Comparison of ENCODE assay signal across 23 cellular contexts in genomic region chr19:40412866-40413265, GRCh38. TPM values are rescaled to one million over a fixed set of nuclear protein-coding genes. Genes with fewer than 3 reads are reported as not detected.
DNase-seq lines count a peak whose midpoint lies in the region; TF ChIP-seq lines count a peak whose summit lies in the region.
"Had no signal": no experiment of that assay in that cellular context is flagged by ENCODE, and none has a peak within 500 bp of the region (broad histone marks: within the 10 kb centered on the region; RNA-seq: fewer than 3 reads in every experiment).

No MANE protein-coding gene starts in this region.

- intact Hi-C loops in breast epithelium (cut with DNase I; ENCODE audit: low total_unique reads) (no loop called here), mammary epithelial cell (cut with micrococcal nuclease) (no loop called here)

- H3K36me3 Mint-ChIP-seq in immature natural killer cell, result no peaks in the 10 kb centered on the region

- peak overlapping the region in 2 of 6 donors; percentile 84 to 94 for H3K27ac Mint-ChIP-seq in immature natural killer cell
- H3K27ac Mint-ChIP-seq: stimulated activated effector memory CD8-positive, alpha-beta T cell treated with anti-CD3 and anti-CD28 coated beads, Interleukin-12 subunit alpha, Interleukin-12 subunit beta, amount 100 ng/mL, for 72 hours had no signal

- WGBS in mammary epithelial cell (ENCODE audit: low coverage, missing lambda C conversion rate), result 100% methylated on average over 1 of the region's 4 CpGs
- WGBS in tibial nerve, 2 donors, result 55 to 71% methylated on average over 4 of the region's 4 CpGs

- H3K4me1 ChIP-seq in breast epithelium (peaks cover 0 to 7% of the 10 kb centered on the region in 2 donors), mammary epithelial cell (ENCODE audit: insufficient read depth, low read length) (peaks cover 28% of the 10 kb centered on the region), tibial nerve (peaks cover 0 to 35% (median 0%) of the 10 kb centered on the region in 4 donors)
- H3K4me1 ChIP-seq: BE2C had no signal

- TF ChIP-seq POLR2A in breast epithelium (IDR thresholded peaks at IDR 0.05) (no peak), tibial nerve (IDR thresholded peaks at IDR 0.05) (no peak)

- no peaks in the 10 kb centered on the region for H3K27me3 ChIP-seq in breast epithelium
- H3K27me3 ChIP-seq in mammary epithelial cell (ENCODE audit: insufficient read depth, low read length), result no peaks in the 10 kb centered on the region
- peaks cover 0 to 7% of the 10 kb centered on the region in 2 donors for H3K27me3 ChIP-seq in tibial nerve
- H3K27me3 ChIP-seq in brain microvascular endothelial cell (replicated peaks), result no peaks in the 10 kb centered on the region
- H3K27me3 ChIP-seq: BE2C, testis had no signal

- TF ChIP-seq CTCF in breast epithelium (IDR thresholded peaks at IDR 0.05) (no peak), mammary epithelial cell (conservative IDR thresholded peaks at IDR 0.05 in 1 of 2, IDR thresholded peaks at IDR 0.05 in 1 of 2; ENCODE audit: extremely low read depth in 1 of 2, insufficient read depth in 1 of 2, low read depth in 1 of 2, low read length in 2 of 2) (no peak), tibial nerve (IDR thresholded peaks at IDR 0.05) (no peak), brain microvascular endothelial cell (IDR thresholded peaks at IDR 0.05; ENCODE audit: low read depth, low read length, missing control alignments) (no peak)

- H3K27ac ChIP-seq in breast epithelium (peak overlapping the region in 1 of 2 donors; percentile 72), mammary epithelial cell (ENCODE audit: insufficient read depth, low read depth, low read length) (no peak overlapping the region), tibial nerve (peak overlapping the region; percentile 74 to 95 (median 78)), brain microvascular endothelial cell (no peak overlapping the region)
- H3K27ac ChIP-seq: 22Rv1, neutrophil, testis had no signal

- H3K36me3 ChIP-seq in breast epithelium (no peaks in the 10 kb centered on the region), mammary epithelial cell (ENCODE audit: insufficient read depth, low read length) (no peaks in the 10 kb centered on the region), tibial nerve (no peaks in the 10 kb centered on the region), brain microvascular endothelial cell (replicated peaks) (no peaks in the 10 kb centered on the region)
- H3K36me3 ChIP-seq: BE2C, neutrophil had no signal

- in situ Hi-C loops in mammary epithelial cell (cut with MboI; ENCODE audit: low sequenced_read_pairs in 2 of 2), result no loop called here
- in situ Hi-C loops in brain microvascular endothelial cell (cut with HindIII; ENCODE audit: low pct_ligation_motif_present, low sequenced_read_pairs), result no loop called here

- H3K9me3 Mint-ChIP-seq in immature natural killer cell, result no peaks in the 10 kb centered on the region
- H3K9me3 Mint-ChIP-seq: endodermal cell; stimulated activated effector memory CD8-positive, alpha-beta T cell treated with anti-CD3 and anti-CD28 coated beads, Interleukin-12 subunit alpha, Interleukin-12 subunit beta, amount 100 ng/mL, for 72 hours had no signal

- TF ChIP-seq EP300 in tibial nerve (IDR thresholded peaks at IDR 0.05), result no peak

- DNase-seq in breast epithelium (ENCODE audit: low spot score in 2 of 2) (no peak), mammary epithelial cell (no peak), immature natural killer cell (no peak), tibial nerve (ENCODE audit: low spot score in 2 of 2) (no peak), brain microvascular endothelial cell (no peak), NCI-H748 treated with DMSO at 0.1 percent for 48 hours (lab: John Stamatoyannopoulos, UW) (no peak)
- DNase-seq: activated CD4-positive, alpha-beta T cell treated with anti-CD3 and anti-CD28 coated beads, Interleukin-2, amount 50 U/mL, for 1 hour; activated CD8-positive, alpha-beta memory T cell treated with anti-CD3 and anti-CD28 coated beads, Interleukin-2, amount 50 U/mL, for 48 hours; activated gamma-delta T cell; KBM-7; MV-4-11; NCI-H2081; testis had no signal

- H3K4me1 Mint-ChIP-seq in immature natural killer cell, result peaks cover 38 to 53% of the 10 kb centered on the region in 2 donors

- no TSS peak for BruUV-seq in mammary epithelial cell (replicated peaks; lab: Mats Ljungman, UMichigan)

- H3K9ac ChIP-seq in mammary epithelial cell (ENCODE audit: insufficient read depth, low read length), result no peak overlapping the region

- peak overlapping the region in 2 of 3 donors; percentile 17 to 39 for H3K4me3 ChIP-seq in breast epithelium
- no peak overlapping the region for H3K4me3 ChIP-seq in mammary epithelial cell (replicated peaks in 1 of 3; ENCODE audit: insufficient read depth in 1 of 3, low read depth in 2 of 3, low read length in 3 of 3)
- peak overlapping the region in 3 of 4 donors; percentile 17 to 39 (median 21) for H3K4me3 ChIP-seq in tibial nerve
- no peak overlapping the region for H3K4me3 ChIP-seq in brain microvascular endothelial cell (ENCODE audit: low read depth, low read length)
- H3K4me3 ChIP-seq: testis had no signal

- peak overlapping the region in 3 of 5 donors; percentile 14 to 90 (median 87) for H3K4me3 Mint-ChIP-seq in immature natural killer cell
- H3K4me3 Mint-ChIP-seq: endodermal cell; stimulated activated effector memory CD8-positive, alpha-beta T cell treated with anti-CD3 and anti-CD28 coated beads, Interleukin-12 subunit alpha, Interleukin-12 subunit beta, amount 100 ng/mL, for 72 hours had no signal

- dilution Hi-C loops in mammary epithelial cell (cut with HindIII; ENCODE audit: low sequenced_read_pairs), result no loop called here

- CTCF ChIA-PET in mammary epithelial cell (lab: Charles Lee; ENCODE audit: low non-redundant PET), result no interaction called here

- H4K20me1 ChIP-seq in mammary epithelial cell (ENCODE audit: insufficient read depth, low read length), result no peaks in the 10 kb centered on the region

- no peaks in the 10 kb centered on the region for H3K79me2 ChIP-seq in mammary epithelial cell (ENCODE audit: insufficient read depth, low read length)

- no peak overlapping the region for H2AFZ ChIP-seq in mammary epithelial cell (ENCODE audit: low read depth, low read length)

- no peaks in the 10 kb centered on the region for H3K9me3 ChIP-seq in breast epithelium
- H3K9me3 ChIP-seq in mammary epithelial cell (replicated peaks; ENCODE audit: insufficient read depth, low read length), result no peaks in the 10 kb centered on the region
- H3K9me3 ChIP-seq in tibial nerve, result no peaks in the 10 kb centered on the region
- H3K9me3 ChIP-seq: BE2C, neutrophil, testis had no signal

- H3K27me3 Mint-ChIP-seq in immature natural killer cell (ENCODE audit: low read depth in 3 of 3), result peaks cover 0 to 6% (median 2%) of the 10 kb centered on the region in 3 donors

- no peak overlapping the region for H3K4me2 ChIP-seq in mammary epithelial cell (ENCODE audit: insufficient read depth, low read depth, low read length)

RNA-seq across cellular contexts. Expression of gene PRX, which starts 0.3 kb away (rescaled TPM):
- 1 to 10 TPM; 2.7 to 9.1 (median 5.2) TPM for total RNA-seq in breast epithelium
- 1 to 10 TPM; 1.7 to 2.3 TPM for total RNA-seq in mammary epithelial cell
- 0.42 TPM for polyA plus RNA-seq in mammary epithelial cell
- 0.10 TPM for polyA minus RNA-seq in mammary epithelial cell
- polyA plus RNA-seq in immature natural killer cell, result 10 to 100 TPM in 1 of 3 donors, 1 to 10 TPM in 1, under 1 TPM in 1; 0.62 to 13.0 (median 1.2) TPM
- 100 to 1,000 TPM; 454 to 667 (median 548) TPM for total RNA-seq in tibial nerve

RNA-seq across cellular contexts. Expression of gene SERTAD1, which starts 12.9 kb away (rescaled TPM):
- 10 to 100 TPM; 10.4 to 25.3 (median 18.0) TPM for total RNA-seq in breast epithelium
- total RNA-seq in mammary epithelial cell, result 10 to 100 TPM; 20.6 to 25.8 TPM
- polyA plus RNA-seq in mammary epithelial cell, result 29.4 TPM
- 16.0 TPM for polyA minus RNA-seq in mammary epithelial cell
- polyA plus RNA-seq in immature natural killer cell, result 10 to 100 TPM; 45.2 to 55.2 (median 49.3) TPM
- total RNA-seq in tibial nerve, result 10 to 100 TPM; 18.9 to 22.2 (median 20.4) TPM

RNA-seq across cellular contexts. Expression of gene HIPK4, which starts 22.9 kb away (rescaled TPM):
- total RNA-seq in breast epithelium, result under 1 TPM in 2 of 3 donors, not detected in 1; 0.16 to 0.33 TPM
- total RNA-seq in mammary epithelial cell, result under 1 TPM; 0.12 to 0.33 TPM
- polyA plus RNA-seq in mammary epithelial cell, result 0.07 TPM
- not detected for polyA minus RNA-seq in mammary epithelial cell
- polyA plus RNA-seq in immature natural killer cell, result under 1 TPM in 1 of 3 donors, not detected in 2; 0.15 TPM
- total RNA-seq in tibial nerve, result under 1 TPM in 2 of 4 donors, not detected in 2; 0.39 to 0.60 TPM
- total RNA-seq: H4, kidney epithelial cell, NCI-H460, renal cortical epithelial cell, Right ventricle myocardium inferior had no signal

RNA-seq across cellular contexts. Expression of gene SERTAD3, which starts 31.3 kb away (rescaled TPM):
- total RNA-seq in breast epithelium, result 10 to 100 TPM; 17.3 to 28.1 (median 25.2) TPM
- 10 to 100 TPM; 34.3 to 35.8 TPM for total RNA-seq in mammary epithelial cell
- polyA plus RNA-seq in mammary epithelial cell, result 19.3 TPM
- 32.7 TPM for polyA minus RNA-seq in mammary epithelial cell
- 10 to 100 TPM; 25.9 to 82.2 (median 62.0) TPM for polyA plus RNA-seq in immature natural killer cell
- 10 to 100 TPM; 15.6 to 23.4 (median 19.9) TPM for total RNA-seq in tibial nerve

RNA-seq across cellular contexts. Expression of gene BLVRB, which starts 52.7 kb away (rescaled TPM):
- 100 to 1,000 TPM; 206 to 322 (median 284) TPM for total RNA-seq in breast epithelium
- 10 to 100 TPM; 57.6 to 92.5 TPM for total RNA-seq in mammary epithelial cell
- polyA plus RNA-seq in mammary epithelial cell, result 88.3 TPM
- 52.5 TPM for polyA minus RNA-seq in mammary epithelial cell
- polyA plus RNA-seq in immature natural killer cell, result 10 to 100 TPM; 30.8 to 52.5 (median 45.9) TPM
- 100 to 1,000 TPM; 219 to 299 (median 244) TPM for total RNA-seq in tibial nerve

Comparison
In these comparisons a context has a peak if more than half of its experiments do, and no peak if none do; other contexts are left out.
1. H3K4me3 ChIP-seq: peak in breast epithelium (2 of 3) and tibial nerve (3 of 4); none in mammary epithelial cell (0 of 3) and brain microvascular endothelial cell (single experiment).
2. H3K27ac ChIP-seq: peak in tibial nerve (4 of 4); none in mammary epithelial cell (single experiment) and brain microvascular endothelial cell (single experiment).
3. RNA of gene PRX, which starts 0.3 kb away (total RNA-seq): 454 to 667 TPM in tibial nerve; 2.7 to 9.1 TPM in breast epithelium and 1.7 to 2.3 TPM in mammary epithelial cell; every median in the first group is over 10 times any median in the second.